In the genomic region with DNA sequence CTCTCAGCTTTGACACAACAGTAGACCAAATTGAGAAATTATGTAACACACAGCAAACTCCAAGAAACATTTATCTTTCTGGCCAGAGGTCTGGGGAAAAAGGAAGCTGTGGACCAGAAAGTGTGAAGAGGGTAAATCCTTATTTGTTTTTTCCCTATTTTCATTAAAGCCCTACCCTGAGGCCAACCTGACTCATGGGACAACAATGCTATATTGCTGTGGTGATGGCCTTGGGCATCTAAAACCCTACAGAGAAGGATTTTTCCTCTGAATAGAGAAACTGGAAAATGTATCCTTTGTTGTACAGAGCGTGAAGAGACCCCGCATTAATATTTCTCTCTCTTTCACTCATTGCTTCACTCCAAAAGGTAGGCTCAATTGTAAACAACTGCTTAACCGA, we compare ENCODE assay signal across 21 cellular contexts.
"Had no signal": no experiment of that assay in that cellular context is flagged by ENCODE, and none has a peak within 500 bp of the region (broad histone marks: within the 10 kb centered on the region; RNA-seq: fewer than 3 reads in every experiment).

No MANE protein-coding gene starts in this region.

- H3K4me3 Mint-ChIP-seq: activated T-cell treated with anti-CD3 and anti-CD28 coated beads, Interleukin-2, amount 50 U/mL, for 72 hours; nephron had no signal

- H3K4me1 ChIP-seq: esophagus muscularis mucosa, right atrium auricular region, thyroid gland had no signal

- H3K27ac Mint-ChIP-seq: activated T-cell treated with anti-CD3 and anti-CD28 coated beads, Interleukin-2, amount 50 U/mL, for 72 hours; nephron; progenitor cell of endocrine pancreas had no signal

- H3K4me1 Mint-ChIP-seq: nephron had no signal

- ATAC-seq: activated T-cell treated with anti-CD3 and anti-CD28 coated beads, Interleukin-2, amount 50 U/mL, for 72 hours; left cardiac atrium had no signal

- H3K27me3 Mint-ChIP-seq: progenitor cell of endocrine pancreas had no signal

- H3K27ac ChIP-seq: esophagus muscularis mucosa, right atrium auricular region, thyroid gland had no signal

- H3K4me3 ChIP-seq: esophagus muscularis mucosa, right atrium auricular region, thyroid gland had no signal

- H3K9me3 ChIP-seq: esophagus muscularis mucosa, right atrium auricular region, thyroid gland had no signal

- H3K27me3 ChIP-seq: esophagus muscularis mucosa, right atrium auricular region, thyroid gland had no signal

- H3K9me3 Mint-ChIP-seq: activated T-cell treated with anti-CD3 and anti-CD28 coated beads, Interleukin-2, amount 50 U/mL, for 72 hours; nephron had no signal

- DNase-seq: activated CD4-positive, alpha-beta T cell treated with anti-CD3 and anti-CD28 coated beads, Interleukin-2, amount 50 U/mL, for 1 hour; activated CD4-positive, CD25-positive, alpha-beta regulatory T cell treated with anti-CD3 and anti-CD28 coated beads, Interleukin-2, amount 50 U/mL, for 72 hours; activated CD8-positive, alpha-beta memory T cell treated with anti-CD3 and anti-CD28 coated beads for 24 hours; activated CD8-positive, alpha-beta memory T cell treated with anti-CD3 and anti-CD28 coated beads, Interleukin-2, amount 50 U/mL, for 48 hours; activated effector memory CD4-positive, alpha-beta T cell treated with anti-CD3 and anti-CD28 coated beads, Interleukin-2, amount 50 U/mL, for 16 hours; activated naive CD4-positive, alpha-beta T cell treated with anti-CD3 and anti-CD28 coated beads, Interleukin-2, amount 50 U/mL, for 16 hours; activated T-cell treated with anti-CD3 and anti-CD28 coated beads, Interleukin-2, amount 50 U/mL, for 72 hours; aorta; cortex of kidney; left cardiac atrium; stimulated activated CD4-positive, alpha-beta T cell treated with anti-CD3 and anti-CD28 coated beads, Interleukin-12 subunit alpha, Interleukin-12 subunit beta, amount 100 ng/mL, for 4 hours; stimulated activated CD4-positive, alpha-beta T cell treated with anti-CD3 and anti-CD28 coated beads, Interleukin-1b, Interleukin-23, amount 100 ng/mL, for 48 hours; stimulated activated CD8-positive, alpha-beta memory T cell treated with anti-CD3 and anti-CD28 coated beads, Interleukin-4, amount 100 ng/mL, for 48 hours; stimulated activated naive CD4-positive, alpha-beta T cell treated with Interleukin-2 at 50 U/mL for 16 hours; T-helper 1 cell; T-helper 9 cell; thyroid gland had no signal

- H3K36me3 ChIP-seq: esophagus muscularis mucosa, right atrium auricular region, thyroid gland had no signal
